Comparison of ENCODE assay signal across 14 cellular contexts in genomic region chrX:11188664-11189063, GRCh38.
DNase-seq lines count a peak whose midpoint lies in the region; ATAC-seq, FAIRE-seq and TF ChIP-seq lines count a peak whose summit lies in the region.
"Had no signal": no experiment of that assay in that cellular context is flagged by ENCODE, and none has a peak within 500 bp of the region (broad histone marks: within the 10 kb centered on the region; RNA-seq: fewer than 3 reads in every experiment).

No MANE protein-coding gene starts in this region.

- H3K36me3 Mint-ChIP-seq in activated naive CD8-positive, alpha-beta T cell treated with anti-CD3 and anti-CD28 coated beads for 36 hours = no peaks in the 10 kb centered on the region
- H3K36me3 Mint-ChIP-seq: immature natural killer cell had no signal

- peak; percentile 58 for DNase-seq in A172 (ENCODE audit: low spot score)
- peak; percentile 25 for DNase-seq in RCC 7860 (ENCODE audit: low spot score)
- no peak for DNase-seq in activated naive CD8-positive, alpha-beta T cell treated with anti-CD3 and anti-CD28 coated beads for 36 hours
- no peak for DNase-seq in GM12892 (ENCODE audit: insufficient read length)
- no peak for DNase-seq in activated naive CD4-positive, alpha-beta T cell treated with anti-CD3 and anti-CD28 coated beads, Interleukin-2, amount 50 U/mL, for 16 hours
- DNase-seq: DMS153, immature natural killer cell, NCI-H187, NCI-H526, pancreas had no signal

- ATAC-seq in GM18867 (IDR thresholded peaks at IDR 0.05; ENCODE audit: unreplicated experiment) = peak; percentile 81
- peak; percentile 79 for ATAC-seq in esophagus mucosa
- no peak for ATAC-seq in GM21723 (IDR thresholded peaks at IDR 0.05; ENCODE audit: unreplicated experiment)
- ATAC-seq: gastroesophageal sphincter, pancreas had no signal

- TF ChIP-seq POLR2A in GM12892 (IDR thresholded peaks at IDR 0.05; ENCODE audit: low read depth, low read length) = no peak

- no peak overlapping the region for H3K27ac Mint-ChIP-seq in activated naive CD8-positive, alpha-beta T cell treated with anti-CD3 and anti-CD28 coated beads for 36 hours
- H3K27ac Mint-ChIP-seq: immature natural killer cell had no signal

- peaks cover 2% of the 10 kb centered on the region for H3K27me3 Mint-ChIP-seq in activated naive CD8-positive, alpha-beta T cell treated with anti-CD3 and anti-CD28 coated beads for 36 hours

- no peaks in the 10 kb centered on the region for H3K4me1 Mint-ChIP-seq in activated naive CD8-positive, alpha-beta T cell treated with anti-CD3 and anti-CD28 coated beads for 36 hours
- H3K4me1 Mint-ChIP-seq: immature natural killer cell had no signal

- no peak overlapping the region for H3K4me3 Mint-ChIP-seq in activated naive CD8-positive, alpha-beta T cell treated with anti-CD3 and anti-CD28 coated beads for 36 hours
- H3K4me3 Mint-ChIP-seq: immature natural killer cell had no signal

- no peaks in the 10 kb centered on the region for H3K9me3 Mint-ChIP-seq in activated naive CD8-positive, alpha-beta T cell treated with anti-CD3 and anti-CD28 coated beads for 36 hours
- H3K9me3 Mint-ChIP-seq: immature natural killer cell had no signal

- FAIRE-seq in RCC 7860 (lab: Jason Lieb, UNC) = no peak
- no peak for FAIRE-seq in GM12892 (lab: Jason Lieb, UNC)
- FAIRE-seq: pancreas had no signal

Comparison
In these comparisons a context has a peak if more than half of its experiments do, and no peak if none do; other contexts are left out.
1. DNase-seq: peak in A172 (single experiment) and RCC 7860 (single experiment); none in activated naive CD8-positive, alpha-beta T cell treated with anti-CD3 and anti-CD28 coated beads for 36 hours (single experiment), GM12892 (single experiment) and activated naive CD4-positive, alpha-beta T cell treated with anti-CD3 and anti-CD28 coated beads, Interleukin-2, amount 50 U/mL, for 16 hours (single experiment).